Comparison of ENCODE assay signal across 8 cellular contexts in the genomic region with DNA sequence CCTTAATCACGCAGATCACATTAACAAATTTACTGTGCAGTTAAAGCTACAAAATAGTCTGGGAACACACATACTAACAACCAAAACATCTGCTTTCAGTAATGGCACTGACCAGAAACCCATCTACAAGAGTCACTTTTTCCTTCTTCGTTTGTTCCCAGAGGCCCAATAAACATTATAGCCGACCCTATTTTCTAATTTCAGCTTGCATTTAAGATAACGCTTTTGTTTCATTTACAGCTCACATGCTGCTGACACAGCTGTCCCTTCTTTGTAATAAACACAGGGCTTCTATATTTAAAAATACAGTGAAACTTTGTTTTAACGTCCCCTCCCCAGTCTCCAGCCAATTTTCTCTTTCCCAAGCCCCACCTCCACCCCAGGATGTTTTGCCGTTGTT. TPM values are rescaled to one million over a fixed set of nuclear protein-coding genes. Genes with fewer than 3 reads are reported as not detected.
DNase-seq lines count a peak whose midpoint lies in the region; ATAC-seq and TF ChIP-seq lines count a peak whose summit lies in the region.

No MANE protein-coding gene starts in this region.

- WGBS in esophagus muscularis mucosa, result 2% methylated on average over 6 of the region's 6 CpGs

- peaks cover 65% of the 10 kb centered on the region for H3K4me1 Mint-ChIP-seq in activated CD4-positive, alpha-beta T cell treated with anti-CD3 and anti-CD28 coated beads for 36 hours

- TF ChIP-seq CTCF in RWPE2 (IDR thresholded peaks at IDR 0.05; ENCODE audit: poor library complexity, severe bottlenecking), result no peak
- no peak for TF ChIP-seq CTCF in esophagus muscularis mucosa (IDR thresholded peaks at IDR 0.05)

- H3K36me3 Mint-ChIP-seq in activated CD4-positive, alpha-beta T cell treated with anti-CD3 and anti-CD28 coated beads for 36 hours (ENCODE audit: low read depth), result peaks cover 17% of the 10 kb centered on the region

- no peak for DNase-seq in activated CD4-positive, alpha-beta T cell treated with anti-CD3 and anti-CD28 coated beads for 36 hours
- no peak for DNase-seq in activated CD4-positive, alpha-beta T cell treated with anti-CD3 and anti-CD28 coated beads, Interleukin-2, amount 50 U/mL, for 4 hours
- DNase-seq in RWPE2 (ENCODE audit: low spot score) (no peak), esophagus muscularis mucosa (ENCODE audit: extremely low spot score) (no peak), pons (ENCODE audit: low spot score) (peak; percentile 78), COLO668 (lab: John Stamatoyannopoulos, UW; ENCODE audit: unreplicated experiment) (no peak), GDM1 (lab: John Stamatoyannopoulos, UW) (no peak), NCI-H1092 (lab: John Stamatoyannopoulos, UW) (no peak)

- intact Hi-C loops in activated CD4-positive, alpha-beta T cell treated with anti-CD3 and anti-CD28 coated beads for 36 hours (cut with DNase I, micrococcal nuclease), result no loop called here
- intact Hi-C loops in esophagus muscularis mucosa (cut with DNase I), result loop anchor here (10.0 kb wide), 1 partner anchor 75 kb away; no protein-coding TSS in a partner anchor

- ATAC-seq in activated CD4-positive, alpha-beta T cell treated with anti-CD3 and anti-CD28 coated beads for 36 hours, result no peak
- no peak for ATAC-seq in RWPE2 (ENCODE audit: low read depth)

- H3K4me3 Mint-ChIP-seq in activated CD4-positive, alpha-beta T cell treated with anti-CD3 and anti-CD28 coated beads for 36 hours, result peak overlapping the region; percentile 98

- H3K36me3 ChIP-seq in RWPE2 (ENCODE audit: low read depth) (peaks cover 18% of the 10 kb centered on the region), esophagus muscularis mucosa (peaks cover 0 to 4% (median 0%) of the 10 kb centered on the region in 4 donors)

- POLR2A ChIA-PET in activated CD4-positive, alpha-beta T cell treated with anti-CD3 and anti-CD28 coated beads for 36 hours (lab: Charles Lee), result interaction anchor here (0.5 kb wide), 1 partner anchor 11 kb away, joined by 5 read pairs; no protein-coding TSS in a partner anchor

- no peaks in the 10 kb centered on the region for H3K9me3 ChIP-seq in RWPE2 (ENCODE audit: severe bottlenecking)
- H3K9me3 ChIP-seq in esophagus muscularis mucosa, result no peaks in the 10 kb centered on the region

- peak overlapping the region; percentile 100 for H3K27ac Mint-ChIP-seq in activated CD4-positive, alpha-beta T cell treated with anti-CD3 and anti-CD28 coated beads for 36 hours

- CTCF ChIA-PET in activated CD4-positive, alpha-beta T cell treated with anti-CD3 and anti-CD28 coated beads for 36 hours (lab: Charles Lee), result interaction anchor here (1.0 to 2.7 kb wide), 6 partner anchors 9 to 146 kb away, joined by 3 to 12 read pairs (median 4); no protein-coding TSS in a partner anchor

- H3K4me3 ChIP-seq in RWPE2 (ENCODE audit: severe bottlenecking) (peak overlapping the region; percentile 71), esophagus muscularis mucosa (peak overlapping the region; percentile 77 to 89 (median 82))

- H3K4me1 ChIP-seq in RWPE2 (ENCODE audit: insufficient read depth, poor library complexity, severe bottlenecking), result peaks cover 34% of the 10 kb centered on the region
- peaks cover 58 to 73% (median 70%) of the 10 kb centered on the region in 4 donors for H3K4me1 ChIP-seq in esophagus muscularis mucosa

- no peaks in the 10 kb centered on the region for H3K27me3 Mint-ChIP-seq in activated CD4-positive, alpha-beta T cell treated with anti-CD3 and anti-CD28 coated beads for 36 hours

- H3K27me3 ChIP-seq in RWPE2 (ENCODE audit: insufficient read depth, poor library complexity, severe bottlenecking), result no peaks in the 10 kb centered on the region
- H3K27me3 ChIP-seq in esophagus muscularis mucosa, result no peaks in the 10 kb centered on the region

- no peak for TF ChIP-seq EP300 in esophagus muscularis mucosa (IDR thresholded peaks at IDR 0.05)

- TF ChIP-seq POLR2A in esophagus muscularis mucosa (IDR thresholded peaks at IDR 0.05; ENCODE audit: low read depth), result no peak

- peak overlapping the region; percentile 87 for H3K27ac ChIP-seq in RWPE2 (ENCODE audit: poor library complexity, severe bottlenecking)
- H3K27ac ChIP-seq in esophagus muscularis mucosa (replicated peaks in 1 of 4), result peak overlapping the region; percentile 95 to 99 (median 99)

- no peaks in the 10 kb centered on the region for H3K9me3 Mint-ChIP-seq in activated CD4-positive, alpha-beta T cell treated with anti-CD3 and anti-CD28 coated beads for 36 hours (ENCODE audit: low read depth)

RNA-seq across cellular contexts. Expression of a gene that starts 1.8 kb away (rescaled TPM):
- total RNA-seq in activated CD4-positive, alpha-beta T cell treated with anti-CD3 and anti-CD28 coated beads for 36 hours, result 10 to 100 TPM; 13.3 to 16.2 TPM
- 10 to 100 TPM; 15.3 to 23.2 (median 18.5) TPM for total RNA-seq in esophagus muscularis mucosa

RNA-seq across cellular contexts. Expression of a gene that starts 40.4 kb away (rescaled TPM):
- total RNA-seq in activated CD4-positive, alpha-beta T cell treated with anti-CD3 and anti-CD28 coated beads for 36 hours, result 10 to 100 TPM; 75.2 to 87.0 TPM
- total RNA-seq in esophagus muscularis mucosa, result 10 to 100 TPM; 66.9 to 96.2 (median 72.1) TPM
